ENCODE assay signal across 22 cellular contexts in the genomic region with DNA sequence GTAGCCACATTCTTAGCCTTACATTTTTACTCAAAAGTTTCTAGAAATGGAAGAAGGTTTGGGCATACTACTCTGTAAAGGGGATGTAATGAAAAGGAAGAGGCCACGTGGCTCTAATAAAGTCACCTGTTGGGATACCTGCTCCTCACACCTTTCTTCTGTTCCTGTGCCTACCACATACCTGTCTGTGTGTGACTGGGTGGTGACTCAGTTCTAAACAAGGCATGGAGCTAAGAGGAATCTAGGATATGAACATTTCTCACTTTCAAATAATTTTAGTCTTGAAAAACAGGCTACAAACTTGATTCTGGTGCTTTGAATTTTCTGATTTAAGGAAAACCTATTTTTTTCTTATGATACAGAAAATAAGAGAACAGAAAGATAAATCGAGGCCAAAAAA.
DNase-seq lines count a peak whose midpoint lies in the region; ATAC-seq and TF ChIP-seq lines count a peak whose summit lies in the region.
"Had no signal": no experiment of that assay in that cellular context is flagged by ENCODE, and none has a peak within 500 bp of the region (broad histone marks: within the 10 kb centered on the region; RNA-seq: fewer than 3 reads in every experiment).

No MANE protein-coding gene starts in this region.

- no peak overlapping the region for H3K18ac ChIP-seq in IMR-90 (ENCODE audit: low read depth, low read length)

- TF ChIP-seq POLR2A in IMR-90 (IDR thresholded peaks at IDR 0.05; ENCODE audit: low read depth, low read length) = no peak

- H4K20me1 ChIP-seq in IMR-90 (ENCODE audit: insufficient read depth, low read length) = no peaks in the 10 kb centered on the region

- TF ChIP-seq CTCF in IMR-90 (conservative IDR thresholded peaks at IDR 0.05; ENCODE audit: low read depth, low read length) = no peak
- TF ChIP-seq CTCF in RWPE1 (conservative IDR thresholded peaks at IDR 0.05; ENCODE audit: low read depth) = no peak
- no peak for TF ChIP-seq CTCF in foreskin keratinocyte (conservative IDR thresholded peaks at IDR 0.05)

- in situ Hi-C loops in IMR-90 (cut with MboI; ENCODE audit: low sequenced_read_pairs) = no loop called here

- POLR2A ChIA-PET in IMR-90 (lab: Charles Lee; ENCODE audit: unreplicated experiment) = no interaction called here
- POLR2A ChIA-PET in RWPE1 (lab: Yijun Ruan, JAX; ENCODE audit: low non-redundant PET) = no interaction called here

- no peak overlapping the region for H3K23ac ChIP-seq in IMR-90 (ENCODE audit: low read depth, low read length)

- no peak for DNase-seq in IMR-90
- peak; percentile 12 for DNase-seq in RWPE1 (ENCODE audit: low spot score)
- peak; percentile 17 to 61 for DNase-seq in foreskin keratinocyte
- DNase-seq in renal cortical epithelial cell (ENCODE audit: low read depth) = peak; percentile 2
- no peak for DNase-seq in dedifferentiated amniotic fluid mesenchymal stem cell (ENCODE audit: extremely low spot score)
- DNase-seq in NCI-H524 (lab: John Stamatoyannopoulos, UW) = no peak
- DNase-seq: ACHN; BE2C; C1 segment of cervical spinal cord; CD4-positive, CD25-positive, alpha-beta regulatory T cell; CD8-positive, alpha-beta memory T cell; COR-L47; DMS 273 treated with DMSO at 0.1 percent for 48 hours; DMS53; DND-41; EL; GM23248; HCEC 1CT; HFFc6 had no signal

- no peak for TF ChIP-seq RAD21 in IMR-90 (IDR thresholded peaks at IDR 0.05; ENCODE audit: low read length)

- no CpG with 5 or more reads among the region's 2 CpGs for WGBS in IMR-90 (ENCODE audit: extremely low coverage in 2 of 2, insufficient read length in 1 of 2), 2 experiments

- ATAC-seq in IMR-90 (ENCODE audit: low read depth) = no peak
- peak; percentile 81 for ATAC-seq in foreskin keratinocyte
- no peak for ATAC-seq in HG03565 (IDR thresholded peaks at IDR 0.05; ENCODE audit: unreplicated experiment)
- ATAC-seq: GM12878, K562 had no signal

- H3K27me3 ChIP-seq in IMR-90 (ENCODE audit: control insufficient read depth, insufficient read depth, low read length) = no peaks in the 10 kb centered on the region
- no peaks in the 10 kb centered on the region for H3K27me3 ChIP-seq in foreskin keratinocyte
- H3K27me3 ChIP-seq: BE2C had no signal

- H3K4me2 ChIP-seq in IMR-90 (ENCODE audit: low read depth, low read length) = no peak overlapping the region

- H3K27ac ChIP-seq in IMR-90 (ENCODE audit: insufficient read depth, low read length) = no peak overlapping the region
- no peak overlapping the region for H3K27ac ChIP-seq in RWPE1
- H3K27ac ChIP-seq in foreskin keratinocyte = no peak overlapping the region
- H3K27ac ChIP-seq: GM23248 had no signal

- H2BK20ac ChIP-seq in IMR-90 (ENCODE audit: low read depth, low read length) = no peak overlapping the region

- no peak overlapping the region for H2AFZ ChIP-seq in IMR-90 (replicated peaks; ENCODE audit: low read length, poor library complexity)
- H2AFZ ChIP-seq: GM23248 had no signal

- no peak overlapping the region for H2BK5ac ChIP-seq in IMR-90 (ENCODE audit: low read depth, low read length, poor library complexity, severe bottlenecking)

- H3K9me3 ChIP-seq in IMR-90 (ENCODE audit: control insufficient read depth, insufficient read depth, low read length) = no peaks in the 10 kb centered on the region
- H3K9me3 ChIP-seq: BE2C had no signal

- H3K9me1 ChIP-seq in IMR-90 (ENCODE audit: insufficient read depth, low read length) = no peaks in the 10 kb centered on the region

- CTCF ChIA-PET in IMR-90 (lab: Yijun Ruan, JAX) (no interaction called here), RWPE1 (lab: Yijun Ruan, JAX) (interaction anchor here (0.7 kb wide), 1 partner anchor 402 kb away, joined by 3 read pairs; no protein-coding TSS in a partner anchor)

- 0 out of 2 replicates have a peak overlapping the region, but pooled peaks have one; percentile 11 for H2AK5ac ChIP-seq in IMR-90 (ENCODE audit: low read depth, low read length)

- no peak overlapping the region for H3K14ac ChIP-seq in IMR-90 (replicated peaks; ENCODE audit: low read depth, low read length)

- H3K56ac ChIP-seq in IMR-90 (ENCODE audit: extremely low read depth, insufficient read depth, low read length) = no peak overlapping the region

- no peak overlapping the region for H4K91ac ChIP-seq in IMR-90 (ENCODE audit: insufficient read depth, low read depth, low read length)

- no peak overlapping the region for H2BK15ac ChIP-seq in IMR-90 (ENCODE audit: low read depth, low read length)

- dilution Hi-C loops in IMR-90 (cut with HindIII; ENCODE audit: low sequenced_read_pairs, unreplicated experiment) = no loop called here

- no peak overlapping the region for H4K5ac ChIP-seq in IMR-90 (ENCODE audit: low read depth, low read length)

- no peak overlapping the region for H2AK9ac ChIP-seq in IMR-90 (replicated peaks; ENCODE audit: low read depth, low read length, poor library complexity)

- no TSS peak for BruUV-seq in IMR-90 (replicated peaks; lab: Mats Ljungman, UMichigan)

- H3K79me1 ChIP-seq in IMR-90 (ENCODE audit: low read depth in 1 of 2, low read length in 2 of 2) = no peaks in the 10 kb centered on the region

- H3K9ac ChIP-seq in IMR-90 (ENCODE audit: low read depth, low read length) = no peak overlapping the region
- H3K9ac ChIP-seq: GM23248 had no signal

- H3K36me3 ChIP-seq in IMR-90 (ENCODE audit: control insufficient read depth, insufficient read depth, low read length) = no peaks in the 10 kb centered on the region
- H3K36me3 ChIP-seq: BE2C had no signal

- H3K4me3 ChIP-seq in IMR-90 (ENCODE audit: insufficient read depth, low read depth, low read length) = no peak overlapping the region
- H3K4me3 ChIP-seq: GM12878, GM23248, K562 had no signal

- H3K4ac ChIP-seq in IMR-90 (ENCODE audit: low read depth, low read length) = no peak overlapping the region

- intact Hi-C loops in IMR-90 (cut with micrococcal nuclease) = no loop called here

- H3K4me1 ChIP-seq in IMR-90 (ENCODE audit: control insufficient read depth, insufficient read depth, low read length) (no peaks in the 10 kb centered on the region), foreskin keratinocyte (no peaks in the 10 kb centered on the region)
- H3K4me1 ChIP-seq: BE2C had no signal

- no peak overlapping the region for H2BK120ac ChIP-seq in IMR-90 (ENCODE audit: low read depth, low read length)

- no peak overlapping the region for H4K8ac ChIP-seq in IMR-90 (ENCODE audit: low read depth in 2 of 2, low read length in 2 of 2)

TF ChIP-seq in IMR-90, 13 proteins besides CTCF, POLR2A, EP300 and RAD21:
- TF ChIP-seq MAZ (IDR thresholded peaks at IDR 0.05; ENCODE audit: borderline replicate concordance, low read depth, low read length) (no peak), BHLHE40 (IDR thresholded peaks at IDR 0.05; ENCODE audit: low read depth, low read length) (no peak), FOS (IDR thresholded peaks at IDR 0.05; ENCODE audit: low read depth, low read length) (no peak), MXI1 (IDR thresholded peaks at IDR 0.05; ENCODE audit: borderline replicate concordance, low read depth, low read length) (no peak), NFE2L2 (IDR thresholded peaks at IDR 0.05; ENCODE audit: low read depth, low read length) (no peak), RCOR1 (IDR thresholded peaks at IDR 0.05; ENCODE audit: insufficient replicate concordance, low read length) (no peak), MAFK (IDR thresholded peaks at IDR 0.05; ENCODE audit: low read depth, low read length) (no peak), CHD1 (IDR thresholded peaks at IDR 0.05; ENCODE audit: low read depth, low read length) (no peak), CEBPB (IDR thresholded peaks at IDR 0.05; ENCODE audit: low read depth, low read length) (no peak), RFX5 (IDR thresholded peaks at IDR 0.05; ENCODE audit: low read depth, low read length) (no peak), SMC3 (IDR thresholded peaks at IDR 0.05; ENCODE audit: low read depth, low read length) (no peak)
- TF ChIP-seq, protein P1, sequence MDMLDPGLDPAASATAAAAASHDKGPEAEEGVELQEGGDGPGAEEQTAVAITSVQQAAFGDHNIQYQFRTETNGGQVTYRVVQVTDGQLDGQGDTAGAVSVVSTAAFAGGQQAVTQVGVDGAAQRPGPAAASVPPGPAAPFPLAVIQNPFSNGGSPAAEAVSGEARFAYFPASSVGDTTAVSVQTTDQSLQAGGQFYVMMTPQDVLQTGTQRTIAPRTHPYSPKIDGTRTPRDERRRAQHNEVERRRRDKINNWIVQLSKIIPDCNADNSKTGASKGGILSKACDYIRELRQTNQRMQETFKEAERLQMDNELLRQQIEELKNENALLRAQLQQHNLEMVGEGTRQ (IDR thresholded peaks at IDR 0.05; ENCODE audit: low read depth, low read length) = no peak
- TF ChIP-seq, protein P2, sequence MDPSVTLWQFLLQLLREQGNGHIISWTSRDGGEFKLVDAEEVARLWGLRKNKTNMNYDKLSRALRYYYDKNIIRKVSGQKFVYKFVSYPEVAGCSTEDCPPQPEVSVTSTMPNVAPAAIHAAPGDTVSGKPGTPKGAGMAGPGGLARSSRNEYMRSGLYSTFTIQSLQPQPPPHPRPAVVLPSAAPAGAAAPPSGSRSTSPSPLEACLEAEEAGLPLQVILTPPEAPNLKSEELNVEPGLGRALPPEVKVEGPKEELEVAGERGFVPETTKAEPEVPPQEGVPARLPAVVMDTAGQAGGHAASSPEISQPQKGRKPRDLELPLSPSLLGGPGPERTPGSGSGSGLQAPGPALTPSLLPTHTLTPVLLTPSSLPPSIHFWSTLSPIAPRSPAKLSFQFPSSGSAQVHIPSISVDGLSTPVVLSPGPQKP (IDR thresholded peaks at IDR 0.05; ENCODE audit: borderline replicate concordance, low read depth, low read length) = no peak
TF ChIP-seq in IMR-90: peak in this region for 0.

Comparison
In these comparisons a context has a peak if more than half of its experiments do, and no peak if none do; other contexts are left out.
1. DNase-seq: peak in RWPE1 (single experiment), foreskin keratinocyte (2 of 2) and renal cortical epithelial cell (single experiment); none in IMR-90 (single experiment), dedifferentiated amniotic fluid mesenchymal stem cell (single experiment) and NCI-H524 (0 of 2).